ENCODE assay signal across 8 cellular contexts in the genomic region with DNA sequence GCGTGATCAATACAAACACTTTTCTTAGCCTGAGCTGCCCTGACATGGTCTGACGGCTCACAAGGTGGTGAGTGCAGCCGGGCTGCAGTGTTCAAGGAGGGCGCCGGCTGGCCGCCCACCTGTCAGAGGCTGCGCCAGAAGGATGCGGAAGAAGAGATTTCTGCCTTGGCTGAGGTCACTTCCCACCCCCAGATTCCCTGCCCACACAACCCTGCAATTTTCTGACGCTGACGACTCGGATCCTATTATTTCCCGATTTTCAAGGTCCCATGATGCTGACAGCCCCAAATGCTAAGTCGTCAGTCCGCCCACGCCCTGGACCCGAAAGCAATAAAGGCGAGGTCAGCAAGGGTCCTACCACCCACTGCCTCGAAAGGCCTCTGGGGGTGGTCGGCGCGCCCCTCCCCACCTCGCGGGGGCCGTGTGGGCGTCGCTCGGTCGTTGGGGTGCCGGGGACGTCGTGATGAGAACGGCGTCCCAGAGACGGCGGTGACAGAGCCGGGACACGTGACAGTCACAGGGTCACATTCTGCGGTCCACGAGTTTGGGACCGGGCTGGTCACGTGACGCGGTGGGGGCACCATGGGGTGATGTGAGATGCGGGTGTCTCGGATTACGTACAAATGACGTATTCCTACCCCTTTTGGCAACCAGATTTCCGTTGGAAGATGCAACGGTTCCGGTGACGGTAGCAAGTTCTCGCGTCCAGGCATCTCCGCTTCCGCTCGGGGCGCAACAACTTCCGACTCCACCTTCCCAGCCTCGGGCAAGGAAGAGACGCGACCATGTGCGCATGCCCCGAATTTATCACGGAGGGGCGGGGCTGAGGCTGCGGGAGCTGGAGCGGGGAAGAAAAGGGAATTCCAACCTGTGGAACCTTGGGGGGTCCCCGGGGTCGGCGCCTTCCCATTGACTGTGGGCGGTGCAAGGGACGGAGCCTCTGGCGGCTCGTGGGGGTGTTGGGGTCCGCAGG. TPM values are rescaled to one million over a fixed set of nuclear protein-coding genes. Genes with fewer than 3 reads are reported as not detected.
DNase-seq lines count a peak whose midpoint lies in the region; ATAC-seq and TF ChIP-seq lines count a peak whose summit lies in the region.

A gene with protein sequence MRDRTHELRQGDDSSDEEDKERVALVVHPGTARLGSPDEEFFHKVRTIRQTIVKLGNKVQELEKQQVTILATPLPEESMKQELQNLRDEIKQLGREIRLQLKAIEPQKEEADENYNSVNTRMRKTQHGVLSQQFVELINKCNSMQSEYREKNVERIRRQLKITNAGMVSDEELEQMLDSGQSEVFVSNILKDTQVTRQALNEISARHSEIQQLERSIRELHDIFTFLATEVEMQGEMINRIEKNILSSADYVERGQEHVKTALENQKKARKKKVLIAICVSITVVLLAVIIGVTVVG (plus strand): TSS at position 823 of the 973 bp plus-strand sequence. CDS start 248 bp downstream, outside the sequence.

- DNase-seq in EL (peak; percentile 97), H7 (peak; percentile 96), M059J (ENCODE audit: low read depth) (peak; percentile 98), SHP77 treated with DMSO at 0.1 percent for 48 hours (lab: John Stamatoyannopoulos, UW) (peak; percentile 86), fibroblast of the aortic adventitia (ENCODE audit: low read depth) (peak; percentile 99), nephron progenitor cell (peak; percentile 98)
- DNase-seq in activated effector memory CD4-positive, alpha-beta T cell treated with anti-CD3 and anti-CD28 coated beads, Interleukin-2, amount 50 U/mL, for 16 hours: peak; percentile 99
- peak; percentile 91 to 97 for DNase-seq in stimulated activated naive CD8-positive, alpha-beta T cell treated with anti-CD3 and anti-CD28 coated beads, Interleukin-15, amount 100 ng/mL, for 72 hours

- ATAC-seq in stimulated activated naive CD8-positive, alpha-beta T cell treated with anti-CD3 and anti-CD28 coated beads, Interleukin-15, amount 100 ng/mL, for 72 hours: peak; percentile 89

- H3K27me3 Mint-ChIP-seq in nephron progenitor cell (ENCODE audit: low read depth, poor library complexity): peaks cover 5% of the 10 kb centered on the region
- no peaks in the 10 kb centered on the region for H3K27me3 Mint-ChIP-seq in stimulated activated naive CD8-positive, alpha-beta T cell treated with anti-CD3 and anti-CD28 coated beads, Interleukin-15, amount 100 ng/mL, for 72 hours

- H3K4me3 ChIP-seq in H7 (ENCODE audit: insufficient read depth, low read depth, low read length) (peak within 1 kb of the TSS; percentile 89), fibroblast of the aortic adventitia (ENCODE audit: low read depth, low read length) (peak within 1 kb of the TSS; percentile 83)

- TF ChIP-seq CTCF in fibroblast of the aortic adventitia (IDR thresholded peaks at IDR 0.05; ENCODE audit: insufficient read depth, low read length) (no peak), nephron progenitor cell (IDR thresholded peaks at IDR 0.05) (no peak)

- H3K27me3 ChIP-seq in H7 (ENCODE audit: control insufficient read depth, insufficient read depth, low read length): no peaks in the 10 kb centered on the region

- H3K4me3 Mint-ChIP-seq in nephron progenitor cell: peak within 1 kb of the TSS; percentile 93
- peak within 1 kb of the TSS; percentile 90 to 91 for H3K4me3 Mint-ChIP-seq in stimulated activated naive CD8-positive, alpha-beta T cell treated with anti-CD3 and anti-CD28 coated beads, Interleukin-15, amount 100 ng/mL, for 72 hours

- no peaks in the 10 kb centered on the region; the same call in 1 of the 2 replicates for H3K36me3 ChIP-seq in H7 (replicated peaks; ENCODE audit: control insufficient read depth, insufficient read depth, low read length)

- no peaks in the 10 kb centered on the region for H3K36me3 Mint-ChIP-seq in nephron progenitor cell (ENCODE audit: low read depth)

- peak within 1 kb of the TSS; percentile 71 for H3K27ac Mint-ChIP-seq in nephron progenitor cell
- peak within 1 kb of the TSS; percentile 91 to 94 for H3K27ac Mint-ChIP-seq in stimulated activated naive CD8-positive, alpha-beta T cell treated with anti-CD3 and anti-CD28 coated beads, Interleukin-15, amount 100 ng/mL, for 72 hours

- H3K9me3 Mint-ChIP-seq in nephron progenitor cell: no peaks in the 10 kb centered on the region
- H3K9me3 Mint-ChIP-seq in stimulated activated naive CD8-positive, alpha-beta T cell treated with anti-CD3 and anti-CD28 coated beads, Interleukin-15, amount 100 ng/mL, for 72 hours: no peaks in the 10 kb centered on the region

- peaks cover 19% of the 10 kb centered on the region for H3K4me1 Mint-ChIP-seq in nephron progenitor cell
- peaks cover 28% of the 10 kb centered on the region for H3K4me1 Mint-ChIP-seq in stimulated activated naive CD8-positive, alpha-beta T cell treated with anti-CD3 and anti-CD28 coated beads, Interleukin-15, amount 100 ng/mL, for 72 hours

RNA-seq across cellular contexts. Expression of the gene that starts here (rescaled TPM):
- 13.6 and 14.2 TPM in 2 replicates for total RNA-seq in H7 (2014; rRNA removed; shearing (Covaris generic))
- total RNA-seq in M059J (2014; rRNA removed; shearing (Covaris generic)): 11.7 and 26.7 TPM in 2 replicates
- total RNA-seq in fibroblast of the aortic adventitia (ENCODE audit: low replicate concordance): 24.2 and 29.7 TPM in 2 replicates

Comparison
In these comparisons a context has a peak if more than half of its experiments do, and no peak if none do; other contexts are left out.
1. Peak in every context shown above with its lines: DNase-seq, ATAC-seq and H3K4me3 ChIP-seq.